In genomic region chr6:112909781-112910180, GRCh38 we compare ENCODE assay signal across 22 cellular contexts.
DNase-seq lines count a peak whose midpoint lies in the region; ATAC-seq, FAIRE-seq and TF ChIP-seq lines count a peak whose summit lies in the region.
"Had no signal": no experiment of that assay in that cellular context is flagged by ENCODE, and none has a peak within 500 bp of the region (broad histone marks: within the 10 kb centered on the region; RNA-seq: fewer than 3 reads in every experiment).

No MANE protein-coding gene starts in this region.

- H3K4me2 ChIP-seq in keratinocyte (ENCODE audit: control insufficient read depth, extremely low read depth, insufficient read depth, low read depth, low read length) = peak overlapping the region; percentile 54

- no peak overlapping the region for H3K9ac ChIP-seq in keratinocyte (ENCODE audit: control insufficient read depth, extremely low read depth, insufficient read depth, low read length)

- no peaks in the 10 kb centered on the region for H3K9me1 ChIP-seq in keratinocyte (ENCODE audit: control insufficient read depth, extremely low read depth, insufficient read depth, low read length)

- FAIRE-seq in D721Med (lab: Jason Lieb, UNC) = peak; percentile 35
- FAIRE-seq in keratinocyte (lab: Jason Lieb, UNC) = peak; percentile 77

- no peaks in the 10 kb centered on the region for H3K9me3 ChIP-seq in keratinocyte (ENCODE audit: control insufficient read depth, low read depth, low read length)
- H3K9me3 ChIP-seq: BE2C, MG63 had no signal

- dilution Hi-C loops in keratinocyte (cut with MboI; ENCODE audit: extremely low pct_ligation_motif_present, low sequenced_read_pairs) = no loop called here

- in situ Hi-C loops in astrocyte of the cerebellum (cut with HindIII; ENCODE audit: low sequenced_read_pairs) (no loop called here), GM13976 (cut with MboI; ENCODE audit: low sequenced_read_pairs, unreplicated experiment) (no loop called here)

- H3K27ac ChIP-seq in keratinocyte (ENCODE audit: control insufficient read depth, insufficient read depth, low read length) = peak overlapping the region; percentile 25

- intact Hi-C loops in posterior cingulate gyrus (cut with DNase I) = no loop called here

- H3K27me3 ChIP-seq in keratinocyte (ENCODE audit: control insufficient read depth, extremely low read depth, insufficient read depth, low read length) = no peaks in the 10 kb centered on the region
- H3K27me3 ChIP-seq: BE2C, MG63 had no signal

- H3K4me3 ChIP-seq in astrocyte of the cerebellum (ENCODE audit: low read depth, low read length) (no peak overlapping the region), keratinocyte (ENCODE audit: control insufficient read depth in 2 of 3, extremely low read depth in 1 of 3, insufficient read depth in 2 of 3, low read depth in 1 of 3, low read length in 3 of 3) (peak overlapping the region in 1 of 3 experiments; percentile 48)
- H3K4me3 ChIP-seq: MG63 had no signal

- ATAC-seq in HG03457 (IDR thresholded peaks at IDR 0.05; ENCODE audit: unreplicated experiment) = no peak
- ATAC-seq: activated T-helper 17 cell treated with anti-CD3 and anti-CD28 coated beads, Interleukin-2, amount 50 U/mL, for 72 hours; left ventricle myocardium superior; naive thymus-derived CD8-positive, alpha-beta T cell; Panc1 had no signal

- no peaks in the 10 kb centered on the region for H4K20me1 ChIP-seq in keratinocyte (ENCODE audit: control insufficient read depth, extremely low read depth, insufficient read depth, low read length)

- H3K4me1 ChIP-seq in keratinocyte (ENCODE audit: control insufficient read depth, extremely low read depth, insufficient read depth, low read length) = peaks cover 7% of the 10 kb centered on the region
- H3K4me1 ChIP-seq: BE2C had no signal

- H2AFZ ChIP-seq in keratinocyte (ENCODE audit: control insufficient read depth, low read length) = no peak overlapping the region

- TF ChIP-seq CTCF in D721Med (IDR thresholded peaks at IDR 0.05; ENCODE audit: insufficient read depth, missing control alignments) (no peak), astrocyte of the cerebellum (IDR thresholded peaks at IDR 0.05; ENCODE audit: low read depth, low read length, missing control alignments) (no peak), keratinocyte (optimal IDR thresholded peaks at IDR 0.05 in 1 of 3, IDR thresholded peaks at IDR 0.05 in 1 of 3, conservative IDR thresholded peaks at IDR 0.05 in 1 of 3; ENCODE audit: extremely low read depth in 1 of 3, insufficient read depth in 2 of 3, low read length in 3 of 3) (no peak), GM13976 (IDR thresholded peaks at IDR 0.05; ENCODE audit: borderline replicate concordance, control extremely low read depth, extremely low read depth, insufficient read depth, missing control alignments) (no peak)

- H3K79me2 ChIP-seq in keratinocyte (ENCODE audit: control insufficient read depth, insufficient read depth, low read length) = no peaks in the 10 kb centered on the region

- no peaks in the 10 kb centered on the region for H3K36me3 ChIP-seq in keratinocyte (ENCODE audit: control insufficient read depth in 2 of 2, extremely low read depth in 1 of 2, insufficient read depth in 2 of 2, low read length in 2 of 2)
- H3K36me3 ChIP-seq: BE2C, MG63 had no signal

- DNase-seq in D721Med (ENCODE audit: insufficient read length, low spot score) (no peak), HT1080 (ENCODE audit: low read depth) (peak; percentile 43), astrocyte of the cerebellum (ENCODE audit: low read depth) (peak; percentile 55), keratinocyte (ENCODE audit: low read depth, low spot score) (peak; percentile 73), posterior cingulate gyrus (no peak), GM13976 (ENCODE audit: low spot score) (no peak)
- DNase-seq in effector CD8-positive, alpha-beta T cell (lab: John Stamatoyannopoulos, UW) = no peak
- DNase-seq: aorta; BE2C; cerebellar nuclear complex; GF-D8; H7; left ventricle myocardium superior; MG63; midbrain; naive thymus-derived CD8-positive, alpha-beta T cell; NCI-H510A treated with DMSO at 0.1 percent for 48 hours; retina; substantia nigra had no signal

Comparison
In these comparisons a context has a peak if more than half of its experiments do, and no peak if none do; other contexts are left out.
1. DNase-seq: peak in HT1080 (single experiment), astrocyte of the cerebellum (single experiment) and keratinocyte (single experiment); none in D721Med (single experiment), posterior cingulate gyrus (0 of 10), GM13976 (single experiment) and effector CD8-positive, alpha-beta T cell (single experiment).